ENCODE assay signal across 8 cellular contexts in the genomic region with DNA sequence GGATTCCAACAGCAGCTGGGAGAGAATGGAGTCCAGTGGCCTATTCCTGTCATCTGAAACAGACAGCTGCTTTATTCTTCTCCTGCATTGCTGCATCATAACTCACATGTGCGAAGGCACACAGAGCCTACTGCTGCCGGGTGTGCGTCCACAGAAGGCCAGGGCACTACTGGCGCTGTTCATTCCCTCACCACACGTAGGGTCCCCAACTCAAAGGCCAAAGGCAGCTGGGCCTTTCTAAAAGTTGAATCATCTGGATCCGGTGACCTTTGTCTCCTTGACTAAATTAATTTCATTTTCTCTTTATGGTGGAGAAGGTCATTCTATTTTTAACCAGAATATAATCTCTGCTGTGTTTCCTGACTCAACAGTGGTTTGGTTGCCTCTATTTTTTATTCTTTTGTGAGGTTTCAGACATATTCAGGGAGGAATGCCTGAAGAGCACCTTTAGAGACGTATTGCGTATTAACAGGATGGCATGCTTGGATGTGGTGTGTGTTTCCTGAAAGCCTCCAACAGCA. TPM values are rescaled to one million over a fixed set of nuclear protein-coding genes. Genes with fewer than 3 reads are reported as not detected.
A peak's percentile ranks its signal among the peaks of the same experiment; 100 is the strongest.
DNase-seq lines count a peak whose midpoint lies in the region; ATAC-seq, FAIRE-seq and TF ChIP-seq lines count a peak whose summit lies in the region.
"Had no signal": no experiment of that assay in that cellular context is flagged by ENCODE, and none has a peak within 500 bp of the region (broad histone marks: within the 10 kb centered on the region; RNA-seq: fewer than 3 reads in every experiment).

No MANE protein-coding gene starts in this region.

- H3K27ac ChIP-seq in BLaER1 treated with 17β-estradiol and CSF1 and Interleukin-3, amounts not matched to agents 10 nM and 100 nM = peak overlapping the region in 7 of 11 experiments; percentile 5 to 62 (median 32); a peak in 10 of 22 replicates
- H3K27ac ChIP-seq in kidney (ENCODE audit: low read depth in 2 of 2, low read length in 2 of 2) = peak overlapping the region; percentile 56 to 81

- peaks cover 53 to 76% (median 61%) of the 10 kb centered on the region in 10 experiments for H3K4me1 ChIP-seq in BLaER1 treated with 17β-estradiol and CSF1 and Interleukin-3, amounts not matched to agents 10 nM and 100 nM
- peaks cover 26 to 43% of the 10 kb centered on the region in 2 donors for H3K4me1 ChIP-seq in kidney (ENCODE audit: control insufficient read depth in 1 of 2, insufficient read depth in 1 of 2, low read depth in 1 of 2, low read length in 2 of 2)

- intact Hi-C loops in kidney (cut with DNase I) = no loop called here

- peak overlapping the region; percentile 61 for H3K27ac Mint-ChIP-seq in T-helper 17 cell

- FAIRE-seq in kidney (lab: Jason Lieb, UNC) = no peak

- peaks cover 3% of the 10 kb centered on the region for H3K36me3 Mint-ChIP-seq in T-helper 17 cell (ENCODE audit: low read depth)

- H3K4me2 ChIP-seq in BLaER1 treated with 17β-estradiol and CSF1 and Interleukin-3, amounts not matched to agents 10 nM and 100 nM = peak overlapping the region in 10 of 11 experiments; percentile 35 to 86 (median 72); a peak in 20 of 22 replicates

- no peaks in the 10 kb centered on the region for H3K27me3 Mint-ChIP-seq in T-helper 17 cell

- no peaks in the 10 kb centered on the region for H3K27me3 ChIP-seq in BLaER1 treated with 17β-estradiol and CSF1 and Interleukin-3, amounts not matched to agents 10 nM and 100 nM

- no peak overlapping the region for H3K4me3 ChIP-seq in BLaER1 treated with 17β-estradiol and CSF1 and Interleukin-3, amounts not matched to agents 10 nM and 100 nM
- H3K4me3 ChIP-seq in kidney (ENCODE audit: low read length in 2 of 2) = no peak overlapping the region

- peak; percentile 84 for ATAC-seq in T-helper 17 cell
- no peak for ATAC-seq in GM18861 (IDR thresholded peaks at IDR 0.05; ENCODE audit: unreplicated experiment)

- H3K4me3 Mint-ChIP-seq in T-helper 17 cell = peak overlapping the region; percentile 76

- peaks cover 17% of the 10 kb centered on the region for H3K4me1 Mint-ChIP-seq in T-helper 17 cell

- no peaks in the 10 kb centered on the region for H4K20me1 ChIP-seq in BLaER1 treated with 17β-estradiol and CSF1 and Interleukin-3, amounts not matched to agents 10 nM and 100 nM

- H3K9me3 ChIP-seq in BLaER1 treated with 17β-estradiol and CSF1 and Interleukin-3, amounts not matched to agents 10 nM and 100 nM (replicated peaks in 1 of 11) = no peaks in the 10 kb centered on the region; a peak in 1 of 22 replicates
- H3K9me3 ChIP-seq in T-helper 17 cell (ENCODE audit: control insufficient read depth, low read length, poor library complexity, severe bottlenecking) = no peaks in the 10 kb centered on the region
- H3K9me3 ChIP-seq in kidney (ENCODE audit: control insufficient read depth in 1 of 2, low read length in 2 of 2) = no peaks in the 10 kb centered on the region

- peaks cover 0 to 35% (median 11%) of the 10 kb centered on the region in 11 experiments; a peak in 12 of 22 replicates for H3K36me3 ChIP-seq in BLaER1 treated with 17β-estradiol and CSF1 and Interleukin-3, amounts not matched to agents 10 nM and 100 nM
- H3K36me3 ChIP-seq in kidney (ENCODE audit: control insufficient read depth in 1 of 2, insufficient read depth in 2 of 2, low read length in 2 of 2) = peaks cover 4% of the 10 kb centered on the region in 2 donors

- no peak for DNase-seq in T-helper 17 cell
- no peak for DNase-seq in kidney
- no peak for DNase-seq in NK-92 (lab: John Stamatoyannopoulos, UW; ENCODE audit: unreplicated experiment)
- no peak for DNase-seq in HK-2 (ENCODE audit: unreplicated experiment)
- DNase-seq: Calu3, NCI-H1930 had no signal

- TF ChIP-seq CTCF in kidney (IDR thresholded peaks at IDR 0.05; ENCODE audit: borderline replicate concordance, extremely low read depth, insufficient read depth) = no peak

- H3K9ac ChIP-seq in BLaER1 treated with 17β-estradiol and CSF1 and Interleukin-3, amounts not matched to agents 10 nM and 100 nM = peak overlapping the region in 4 of 11 experiments; percentile 2 to 37 (median 26); a peak in 2 of 22 replicates
- peak overlapping the region in 1 of 2 donors; percentile 3 for H3K9ac ChIP-seq in kidney (ENCODE audit: low read length in 2 of 2)

RNA-seq across cellular contexts. Expression of a gene that starts 10.8 kb away (rescaled TPM):
- total RNA-seq in T-helper 17 cell = 1 to 10 TPM; 3.8 to 4.1 TPM
- total RNA-seq in kidney = 6.8 TPM
- 21.6 TPM for polyA plus RNA-seq in kidney (ENCODE audit: insufficient read depth, low read depth, low replicate concordance)

RNA-seq across cellular contexts. Expression of a gene that starts 19.8 kb away (rescaled TPM):
- under 1 TPM; 0.57 to 0.72 TPM for total RNA-seq in T-helper 17 cell
- 3.8 TPM for total RNA-seq in kidney
- 1.5 TPM for polyA plus RNA-seq in kidney (ENCODE audit: insufficient read depth, low read depth, low replicate concordance)

RNA-seq across cellular contexts. Expression of a gene that starts 24.7 kb away (rescaled TPM):
- 1 to 10 TPM; 4.0 to 8.7 TPM for total RNA-seq in T-helper 17 cell
- 13.7 TPM for total RNA-seq in kidney
- polyA plus RNA-seq in kidney (ENCODE audit: insufficient read depth, low read depth, low replicate concordance) = 3.9 TPM

RNA-seq across cellular contexts. Expression of a gene that starts 24.9 kb away (rescaled TPM):
- total RNA-seq in T-helper 17 cell = 1 to 10 TPM; 2.2 to 3.1 TPM
- total RNA-seq in kidney = 49.6 TPM
- 1.2 TPM for polyA plus RNA-seq in kidney (ENCODE audit: insufficient read depth, low read depth, low replicate concordance)
- total RNA-seq: Calu3 had no signal

RNA-seq across cellular contexts. Expression of a gene that starts 31.6 kb away (rescaled TPM):
- total RNA-seq in T-helper 17 cell (not detected), kidney (3.5 TPM)
- polyA plus RNA-seq in kidney (ENCODE audit: insufficient read depth, low read depth, low replicate concordance) = 31.9 TPM
